In the genomic region with DNA sequence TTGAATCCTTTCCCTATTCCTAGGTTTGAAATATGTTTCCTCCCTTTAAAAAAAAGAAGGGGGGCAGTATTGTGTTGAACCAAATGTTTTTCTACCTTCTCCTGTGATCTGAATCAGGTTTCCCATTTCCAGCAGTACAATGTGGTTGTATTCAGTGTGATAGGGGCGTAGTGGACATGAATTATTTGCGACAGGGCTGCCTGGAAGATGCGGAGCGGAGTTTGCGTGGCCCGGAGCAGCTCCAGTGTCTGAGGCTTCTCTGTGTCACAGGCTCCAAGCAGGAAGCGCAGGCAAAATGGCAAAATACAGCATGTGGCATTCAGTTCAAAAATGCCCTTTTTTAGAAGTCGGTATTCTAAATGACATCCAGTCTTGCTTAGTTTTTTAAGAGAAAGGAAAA, we compare ENCODE assay signal across 8 cellular contexts.
DNase-seq lines count a peak whose midpoint lies in the region; TF ChIP-seq lines count a peak whose summit lies in the region.

No MANE protein-coding gene starts in this region.

- peak in 1 of 2 donors; percentile 12 for TF ChIP-seq CTCF in right atrium auricular region (IDR thresholded peaks at IDR 0.05)
- TF ChIP-seq CTCF in prostate gland (IDR thresholded peaks at IDR 0.05), result no peak
- peak in 1 of 3 experiments; percentile 21 for TF ChIP-seq CTCF in vagina (IDR thresholded peaks at IDR 0.05)

- intact Hi-C loops in prostate gland (cut with DNase I), result loop anchor here (1.0 kb wide), 1 partner anchor 205 kb away; a partner anchor contains a TSS
- intact Hi-C loops in vagina (cut with DNase I), result loop anchor here (1.0 kb wide), 1 partner anchor 203 kb away; no protein-coding TSS in a partner anchor

- peaks cover 0 to 67% of the 10 kb centered on the region in 2 donors for H3K4me1 ChIP-seq in right atrium auricular region
- H3K4me1 ChIP-seq in prostate gland (replicated peaks), result peaks cover 39% of the 10 kb centered on the region
- H3K4me1 ChIP-seq in vagina, result peaks cover 69% of the 10 kb centered on the region

- DNase-seq in Caki2 (ENCODE audit: low read depth) (peak; percentile 92), H7 (peak; percentile 73), NCI-H1417 (lab: John Stamatoyannopoulos, UW) (peak; percentile 93 to 96 (median 94)), SW480 (ENCODE audit: low spot score) (peak; percentile 92), anterior cingulate cortex (lab: John Stamatoyannopoulos, UW) (peak in 57 of 58 donors; percentile 34 to 95 (median 81)), right atrium auricular region (ENCODE audit: low spot score) (peak; percentile 85), prostate gland (ENCODE audit: low spot score) (peak; percentile 89), vagina (ENCODE audit: extremely low spot score in 2 of 2) (no peak)

- TF ChIP-seq POLR2A in prostate gland (IDR thresholded peaks at IDR 0.05) (peak; percentile 52), vagina (IDR thresholded peaks at IDR 0.05) (peak in 1 of 2 donors; percentile 75)

- H3K27me3 ChIP-seq in H7 (ENCODE audit: control insufficient read depth, insufficient read depth, low read length) (no peaks in the 10 kb centered on the region), right atrium auricular region (no peaks in the 10 kb centered on the region), prostate gland (replicated peaks; ENCODE audit: insufficient read depth) (no peaks in the 10 kb centered on the region), vagina (no peaks in the 10 kb centered on the region)

- peak overlapping the region; percentile 68 for H3K4me3 ChIP-seq in H7 (ENCODE audit: insufficient read depth, low read depth, low read length)
- H3K4me3 ChIP-seq in right atrium auricular region, result peak overlapping the region; percentile 46 to 63
- H3K4me3 ChIP-seq in prostate gland, result peak overlapping the region; percentile 41 to 49
- H3K4me3 ChIP-seq in vagina, result peak overlapping the region; percentile 54 to 65

- in situ Hi-C loops in Caki2 (cut with HindIII; ENCODE audit: low pct_unique_long_range_greater_than_20kb, low sequenced_read_pairs), result no loop called here

- 1% methylated on average over 8 of the region's 8 CpGs for WGBS in prostate gland

- H3K36me3 ChIP-seq in H7 (replicated peaks; ENCODE audit: control insufficient read depth, insufficient read depth, low read length) (no peaks in the 10 kb centered on the region), right atrium auricular region (no peaks in the 10 kb centered on the region), prostate gland (no peaks in the 10 kb centered on the region), vagina (no peaks in the 10 kb centered on the region)

- H3K9me3 ChIP-seq in right atrium auricular region (no peaks in the 10 kb centered on the region), prostate gland (no peaks in the 10 kb centered on the region), vagina (no peaks in the 10 kb centered on the region)

- H3K27ac ChIP-seq in right atrium auricular region (peak overlapping the region; percentile 91 to 95), prostate gland (peak overlapping the region; percentile 91), vagina (peak overlapping the region; percentile 94)

Comparison
In these comparisons a context has a peak if more than half of its experiments do, and no peak if none do; other contexts are left out.
1. DNase-seq: peak in Caki2 (single experiment), H7 (single experiment), NCI-H1417 (3 of 3), SW480 (single experiment), anterior cingulate cortex (57 of 58), right atrium auricular region (single experiment) and prostate gland (single experiment); none in vagina (0 of 2).
2. Peak in every context shown above with its lines, with median percentiles within 50 percentile points of each other: H3K4me3 ChIP-seq and H3K27ac ChIP-seq.